ENCODE assay signal across 1 cellular context in the genomic region with DNA sequence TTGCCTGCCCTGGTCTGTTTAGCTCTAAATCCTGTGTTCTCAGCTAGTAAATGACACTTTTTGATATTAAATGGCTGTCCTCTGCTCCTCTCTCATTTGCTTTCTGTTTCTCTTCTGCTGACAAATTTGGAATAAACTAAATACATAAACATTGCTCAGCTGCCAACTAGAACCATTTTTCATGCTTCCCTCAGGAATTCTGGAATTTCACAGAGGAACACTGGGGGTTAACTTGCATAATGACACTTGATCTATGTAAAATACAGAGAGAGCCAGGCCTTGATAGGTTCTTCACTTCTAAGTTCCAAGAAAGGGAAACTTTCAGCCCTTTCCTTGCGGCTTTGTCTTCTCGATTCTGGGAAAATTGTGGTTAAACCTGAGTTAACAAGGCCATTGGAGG.
TF ChIP-seq lines count a peak whose summit lies in the region.

No MANE protein-coding gene starts in this region.

TF ChIP-seq in GM23338, 12 proteins besides CTCF, POLR2A, EP300 and RAD21 (continued from another document):
- TF ChIP-seq, protein P1, sequence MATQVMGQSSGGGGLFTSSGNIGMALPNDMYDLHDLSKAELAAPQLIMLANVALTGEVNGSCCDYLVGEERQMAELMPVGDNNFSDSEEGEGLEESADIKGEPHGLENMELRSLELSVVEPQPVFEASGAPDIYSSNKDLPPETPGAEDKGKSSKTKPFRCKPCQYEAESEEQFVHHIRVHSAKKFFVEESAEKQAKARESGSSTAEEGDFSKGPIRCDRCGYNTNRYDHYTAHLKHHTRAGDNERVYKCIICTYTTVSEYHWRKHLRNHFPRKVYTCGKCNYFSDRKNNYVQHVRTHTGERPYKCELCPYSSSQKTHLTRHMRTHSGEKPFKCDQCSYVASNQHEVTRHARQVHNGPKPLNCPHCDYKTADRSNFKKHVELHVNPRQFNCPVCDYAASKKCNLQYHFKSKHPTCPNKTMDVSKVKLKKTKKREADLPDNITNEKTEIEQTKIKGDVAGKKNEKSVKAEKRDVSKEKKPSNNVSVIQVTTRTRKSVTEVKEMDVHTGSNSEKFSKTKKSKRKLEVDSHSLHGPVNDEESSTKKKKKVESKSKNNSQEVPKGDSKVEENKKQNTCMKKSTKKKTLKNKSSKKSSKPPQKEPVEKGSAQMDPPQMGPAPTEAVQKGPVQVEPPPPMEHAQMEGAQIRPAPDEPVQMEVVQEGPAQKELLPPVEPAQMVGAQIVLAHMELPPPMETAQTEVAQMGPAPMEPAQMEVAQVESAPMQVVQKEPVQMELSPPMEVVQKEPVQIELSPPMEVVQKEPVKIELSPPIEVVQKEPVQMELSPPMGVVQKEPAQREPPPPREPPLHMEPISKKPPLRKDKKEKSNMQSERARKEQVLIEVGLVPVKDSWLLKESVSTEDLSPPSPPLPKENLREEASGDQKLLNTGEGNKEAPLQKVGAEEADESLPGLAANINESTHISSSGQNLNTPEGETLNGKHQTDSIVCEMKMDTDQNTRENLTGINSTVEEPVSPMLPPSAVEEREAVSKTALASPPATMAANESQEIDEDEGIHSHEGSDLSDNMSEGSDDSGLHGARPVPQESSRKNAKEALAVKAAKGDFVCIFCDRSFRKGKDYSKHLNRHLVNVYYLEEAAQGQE (IDR thresholded peaks at IDR 0.05; ENCODE audit: unreplicated experiment): no peak
- TF ChIP-seq POLR2AphosphoS5 (IDR thresholded peaks at IDR 0.05; ENCODE audit: low read depth) (no peak), JUNB (IDR thresholded peaks at IDR 0.05; ENCODE audit: unreplicated experiment) (no peak), EZH2phosphoT487 (IDR thresholded peaks at IDR 0.05; ENCODE audit: unreplicated experiment) (no peak), ZNF114 (CRISPR knock-in tag; IDR thresholded peaks at IDR 0.05) (no peak), NANOG (IDR thresholded peaks at IDR 0.05; ENCODE audit: borderline replicate concordance) (no peak), CREB1 (CRISPR knock-in tag; IDR thresholded peaks at IDR 0.05; ENCODE audit: low read depth) (no peak)
- TF ChIP-seq, protein P2, sequence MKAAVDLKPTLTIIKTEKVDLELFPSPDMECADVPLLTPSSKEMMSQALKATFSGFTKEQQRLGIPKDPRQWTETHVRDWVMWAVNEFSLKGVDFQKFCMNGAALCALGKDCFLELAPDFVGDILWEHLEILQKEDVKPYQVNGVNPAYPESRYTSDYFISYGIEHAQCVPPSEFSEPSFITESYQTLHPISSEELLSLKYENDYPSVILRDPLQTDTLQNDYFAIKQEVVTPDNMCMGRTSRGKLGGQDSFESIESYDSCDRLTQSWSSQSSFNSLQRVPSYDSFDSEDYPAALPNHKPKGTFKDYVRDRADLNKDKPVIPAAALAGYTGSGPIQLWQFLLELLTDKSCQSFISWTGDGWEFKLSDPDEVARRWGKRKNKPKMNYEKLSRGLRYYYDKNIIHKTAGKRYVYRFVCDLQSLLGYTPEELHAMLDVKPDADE (IDR thresholded peaks at IDR 0.05): no peak
- TF ChIP-seq, protein P3, sequence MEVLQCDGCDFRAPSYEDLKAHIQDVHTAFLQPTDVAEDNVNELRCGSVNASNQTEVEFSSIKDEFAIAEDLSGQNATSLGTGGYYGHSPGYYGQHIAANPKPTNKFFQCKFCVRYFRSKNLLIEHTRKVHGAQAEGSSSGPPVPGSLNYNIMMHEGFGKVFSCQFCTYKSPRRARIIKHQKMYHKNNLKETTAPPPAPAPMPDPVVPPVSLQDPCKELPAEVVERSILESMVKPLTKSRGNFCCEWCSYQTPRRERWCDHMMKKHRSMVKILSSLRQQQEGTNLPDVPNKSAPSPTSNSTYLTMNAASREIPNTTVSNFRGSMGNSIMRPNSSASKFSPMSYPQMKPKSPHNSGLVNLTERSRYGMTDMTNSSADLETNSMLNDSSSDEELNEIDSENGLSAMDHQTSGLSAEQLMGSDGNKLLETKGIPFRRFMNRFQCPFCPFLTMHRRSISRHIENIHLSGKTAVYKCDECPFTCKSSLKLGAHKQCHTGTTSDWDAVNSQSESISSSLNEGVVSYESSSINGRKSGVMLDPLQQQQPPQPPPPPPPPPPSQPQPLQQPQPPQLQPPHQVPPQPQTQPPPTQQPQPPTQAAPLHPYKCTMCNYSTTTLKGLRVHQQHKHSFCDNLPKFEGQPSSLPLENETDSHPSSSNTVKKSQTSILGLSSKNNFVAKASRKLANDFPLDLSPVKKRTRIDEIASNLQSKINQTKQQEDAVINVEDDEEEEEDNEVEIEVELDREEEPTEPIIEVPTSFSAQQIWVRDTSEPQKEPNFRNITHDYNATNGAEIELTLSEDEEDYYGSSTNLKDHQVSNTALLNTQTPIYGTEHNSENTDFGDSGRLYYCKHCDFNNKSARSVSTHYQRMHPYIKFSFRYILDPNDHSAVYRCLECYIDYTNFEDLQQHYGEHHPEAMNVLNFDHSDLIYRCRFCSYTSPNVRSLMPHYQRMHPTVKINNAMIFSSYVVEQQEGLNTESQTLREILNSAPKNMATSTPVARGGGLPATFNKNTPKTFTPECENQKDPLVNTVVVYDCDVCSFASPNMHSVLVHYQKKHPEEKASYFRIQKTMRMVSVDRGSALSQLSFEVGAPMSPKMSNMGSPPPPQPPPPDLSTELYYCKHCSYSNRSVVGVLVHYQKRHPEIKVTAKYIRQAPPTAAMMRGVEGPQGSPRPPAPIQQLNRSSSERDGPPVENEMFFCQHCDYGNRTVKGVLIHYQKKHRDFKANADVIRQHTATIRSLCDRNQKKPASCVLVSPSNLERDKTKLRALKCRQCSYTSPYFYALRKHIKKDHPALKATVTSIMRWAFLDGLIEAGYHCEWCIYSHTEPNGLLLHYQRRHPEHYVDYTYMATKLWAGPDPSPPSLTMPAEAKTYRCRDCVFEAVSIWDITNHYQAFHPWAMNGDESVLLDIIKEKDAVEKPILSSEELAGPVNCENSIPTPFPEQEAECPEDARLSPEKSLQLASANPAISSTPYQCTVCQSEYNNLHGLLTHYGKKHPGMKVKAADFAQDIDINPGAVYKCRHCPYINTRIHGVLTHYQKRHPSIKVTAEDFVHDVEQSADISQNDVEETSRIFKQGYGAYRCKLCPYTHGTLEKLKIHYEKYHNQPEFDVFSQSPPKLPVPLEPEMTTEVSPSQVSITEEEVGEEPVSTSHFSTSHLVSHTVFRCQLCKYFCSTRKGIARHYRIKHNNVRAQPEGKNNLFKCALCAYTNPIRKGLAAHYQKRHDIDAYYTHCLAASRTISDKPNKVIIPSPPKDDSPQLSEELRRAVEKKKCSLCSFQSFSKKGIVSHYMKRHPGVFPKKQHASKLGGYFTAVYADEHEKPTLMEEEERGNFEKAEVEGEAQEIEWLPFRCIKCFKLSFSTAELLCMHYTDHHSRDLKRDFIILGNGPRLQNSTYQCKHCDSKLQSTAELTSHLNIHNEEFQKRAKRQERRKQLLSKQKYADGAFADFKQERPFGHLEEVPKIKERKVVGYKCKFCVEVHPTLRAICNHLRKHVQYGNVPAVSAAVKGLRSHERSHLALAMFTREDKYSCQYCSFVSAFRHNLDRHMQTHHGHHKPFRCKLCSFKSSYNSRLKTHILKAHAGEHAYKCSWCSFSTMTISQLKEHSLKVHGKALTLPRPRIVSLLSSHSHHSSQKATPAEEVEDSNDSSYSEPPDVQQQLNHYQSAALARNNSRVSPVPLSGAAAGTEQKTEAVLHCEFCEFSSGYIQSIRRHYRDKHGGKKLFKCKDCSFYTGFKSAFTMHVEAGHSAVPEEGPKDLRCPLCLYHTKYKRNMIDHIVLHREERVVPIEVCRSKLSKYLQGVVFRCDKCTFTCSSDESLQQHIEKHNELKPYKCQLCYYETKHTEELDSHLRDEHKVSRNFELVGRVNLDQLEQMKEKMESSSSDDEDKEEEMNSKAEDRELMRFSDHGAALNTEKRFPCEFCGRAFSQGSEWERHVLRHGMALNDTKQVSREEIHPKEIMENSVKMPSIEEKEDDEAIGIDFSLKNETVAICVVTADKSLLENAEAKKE (CRISPR knock-in tag; IDR thresholded peaks at IDR 0.05): no peak
